Comparison of ENCODE assay signal across 1 cellular context in the genomic region with DNA sequence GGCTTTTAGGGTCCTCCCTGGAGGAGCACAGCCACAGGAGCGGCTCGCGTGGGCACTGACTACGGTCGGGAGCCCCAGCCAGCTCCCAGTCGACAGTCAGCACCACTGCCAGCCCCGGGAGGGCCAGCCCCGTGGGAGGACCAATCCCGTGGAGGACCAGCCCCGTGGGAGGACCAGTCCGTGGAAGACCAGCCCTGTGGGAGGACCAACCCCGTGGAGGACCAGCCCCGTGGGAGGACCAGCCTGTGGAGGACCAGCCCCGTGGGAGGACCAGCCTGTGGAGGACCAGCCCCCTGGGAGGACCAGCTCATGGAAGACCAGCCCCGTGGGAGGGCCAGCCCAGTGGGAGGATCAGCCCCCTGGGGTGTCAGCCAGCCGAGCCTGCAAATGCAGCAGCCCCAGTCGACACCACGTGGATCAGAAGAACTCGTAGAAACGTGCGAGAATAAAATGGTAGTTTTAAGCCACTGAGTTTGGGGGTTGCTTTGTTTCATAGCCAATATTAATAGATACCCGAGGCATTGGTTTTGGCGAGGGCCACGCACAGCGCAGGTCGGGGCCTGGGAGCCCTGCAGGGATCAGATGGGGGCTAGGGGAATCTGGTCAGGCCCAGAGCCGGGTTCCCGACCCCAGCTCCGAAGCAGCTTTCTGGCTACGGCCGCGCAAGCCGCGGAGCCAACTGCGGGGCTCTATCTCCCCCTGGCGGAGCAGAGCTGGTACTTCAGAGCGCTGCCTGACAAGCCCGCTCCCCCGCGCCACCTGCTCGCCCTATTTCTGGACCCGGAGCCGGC.
TF ChIP-seq lines count a peak whose summit lies in the region.

No MANE protein-coding gene starts in this region.

TF ChIP-seq in HepG2, 621 proteins besides CTCF, POLR2A, EP300 and RAD21 (continued from another document and continues in another):
- TF ChIP-seq, protein P1, sequence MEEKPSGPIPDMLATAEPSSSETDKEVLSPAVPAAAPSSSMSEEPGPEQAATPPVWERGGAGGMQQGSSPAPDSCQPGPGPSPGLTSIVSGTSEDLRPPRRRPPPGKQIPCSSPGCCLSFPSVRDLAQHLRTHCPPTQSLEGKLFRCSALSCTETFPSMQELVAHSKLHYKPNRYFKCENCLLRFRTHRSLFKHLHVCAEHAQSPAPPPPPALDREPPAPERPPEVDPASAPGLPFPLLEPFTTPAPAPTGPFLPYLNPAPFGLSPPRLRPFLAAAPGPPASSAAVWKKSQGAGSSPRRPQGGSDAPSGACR (CRISPR knock-in tag; IDR thresholded peaks at IDR 0.05): 0 out of 2 replicates have a peak, but pooled peaks have one; percentile 41
- TF ChIP-seq ZMYM2 (CRISPR knock-in tag; IDR thresholded peaks at IDR 0.05) (no peak), ZNF644 (CRISPR knock-in tag; IDR thresholded peaks at IDR 0.05; ENCODE audit: low read depth) (no peak), MED13 (CRISPR knock-in tag; IDR thresholded peaks at IDR 0.05) (no peak), YEATS2 (CRISPR knock-in tag; IDR thresholded peaks at IDR 0.05; ENCODE audit: borderline replicate concordance) (0 out of 2 replicates have a peak, but pooled peaks have one; percentile 21), ZBTB49 (CRISPR knock-in tag; IDR thresholded peaks at IDR 0.05; ENCODE audit: borderline replicate concordance) (no peak), ZNF12 (CRISPR knock-in tag; IDR thresholded peaks at IDR 0.05) (no peak), TOPORS (CRISPR knock-in tag; IDR thresholded peaks at IDR 0.05) (peak; percentile 28; the same call in 1 of the 2 replicates), KDM4B (CRISPR knock-in tag; IDR thresholded peaks at IDR 0.05) (0 out of 2 replicates have a peak, but pooled peaks have one; percentile 46), ZNF576 (CRISPR knock-in tag; IDR thresholded peaks at IDR 0.05) (0 out of 2 replicates have a peak, but pooled peaks have one; percentile 60), NCOR1 (IDR thresholded peaks at IDR 0.05; ENCODE audit: borderline replicate concordance, low read length) (no peak), ZNF552 (CRISPR knock-in tag; IDR thresholded peaks at IDR 0.05; ENCODE audit: borderline replicate concordance) (peak; percentile 31; the same call in 1 of the 2 replicates), ELF4 (CRISPR knock-in tag; IDR thresholded peaks at IDR 0.05; ENCODE audit: borderline replicate concordance) (no peak), ZNF724P (CRISPR knock-in tag; IDR thresholded peaks at IDR 0.05; ENCODE audit: borderline replicate concordance) (peak; percentile 61; the same call in 1 of the 2 replicates), SOX6 (IDR thresholded peaks at IDR 0.05) (no peak), SOX6 (CRISPR knock-in tag; IDR thresholded peaks at IDR 0.05) (peak; percentile 65; the same call in 1 of the 2 replicates), YY1 (IDR thresholded peaks at IDR 0.05; ENCODE audit: insufficient read depth, insufficient replicate concordance, low read depth, low read length) (peak; percentile 69), ZNF337 (CRISPR knock-in tag; IDR thresholded peaks at IDR 0.05; ENCODE audit: borderline replicate concordance, low read depth) (peak; percentile 71; the same call in 1 of the 2 replicates), ZNF484 (CRISPR knock-in tag; IDR thresholded peaks at IDR 0.05; ENCODE audit: borderline replicate concordance, low read depth) (0 out of 2 replicates have a peak, but pooled peaks have one; percentile 32), ISL2 (CRISPR knock-in tag; IDR thresholded peaks at IDR 0.05) (peak; percentile 74), SP4 (CRISPR knock-in tag; IDR thresholded peaks at IDR 0.05) (peak; percentile 72; the same call in 1 of the 2 replicates), ZNF256 (CRISPR knock-in tag; conservative IDR thresholded peaks at IDR 0.05) (no peak), ZNF598 (CRISPR knock-in tag; IDR thresholded peaks at IDR 0.05; ENCODE audit: borderline replicate concordance) (peak; percentile 30; the same call in 1 of the 2 replicates), SMC3 (IDR thresholded peaks at IDR 0.05; ENCODE audit: low read length) (peak; percentile 68), ZNF792 (CRISPR knock-in tag; IDR thresholded peaks at IDR 0.05) (0 out of 2 replicates have a peak, but pooled peaks have one; percentile 48), ZNF629 (CRISPR knock-in tag; conservative IDR thresholded peaks at IDR 0.05) (no peak; the same call in 1 of the 2 replicates), ZNF737 (CRISPR knock-in tag; IDR thresholded peaks at IDR 0.05; ENCODE audit: borderline replicate concordance) (no peak), REXO4 (CRISPR knock-in tag; IDR thresholded peaks at IDR 0.05; ENCODE audit: borderline replicate concordance) (no peak), KMT2B (CRISPR knock-in tag; IDR thresholded peaks at IDR 0.05) (peak; percentile 31; the same call in 1 of the 2 replicates), CEBPB (IDR thresholded peaks at IDR 0.05; ENCODE audit: borderline replicate concordance, low read depth, low read length) (no peak), CAMTA2 (CRISPR knock-in tag; IDR thresholded peaks at IDR 0.05; ENCODE audit: borderline replicate concordance) (peak; percentile 63; the same call in 1 of the 2 replicates), ZNF761 (CRISPR knock-in tag; conservative IDR thresholded peaks at IDR 0.05) (peak; percentile 88; the same call in 1 of the 2 replicates), THAP11 (CRISPR knock-in tag; IDR thresholded peaks at IDR 0.05) (0 out of 2 replicates have a peak, but pooled peaks have one; percentile 41), KDM3A (CRISPR knock-in tag; IDR thresholded peaks at IDR 0.05; ENCODE audit: low read depth) (peak; percentile 88; the same call in 1 of the 2 replicates), SALL2 (CRISPR knock-in tag; IDR thresholded peaks at IDR 0.05) (peak; percentile 49; the same call in 1 of the 2 replicates)
- TF ChIP-seq, protein P2, sequence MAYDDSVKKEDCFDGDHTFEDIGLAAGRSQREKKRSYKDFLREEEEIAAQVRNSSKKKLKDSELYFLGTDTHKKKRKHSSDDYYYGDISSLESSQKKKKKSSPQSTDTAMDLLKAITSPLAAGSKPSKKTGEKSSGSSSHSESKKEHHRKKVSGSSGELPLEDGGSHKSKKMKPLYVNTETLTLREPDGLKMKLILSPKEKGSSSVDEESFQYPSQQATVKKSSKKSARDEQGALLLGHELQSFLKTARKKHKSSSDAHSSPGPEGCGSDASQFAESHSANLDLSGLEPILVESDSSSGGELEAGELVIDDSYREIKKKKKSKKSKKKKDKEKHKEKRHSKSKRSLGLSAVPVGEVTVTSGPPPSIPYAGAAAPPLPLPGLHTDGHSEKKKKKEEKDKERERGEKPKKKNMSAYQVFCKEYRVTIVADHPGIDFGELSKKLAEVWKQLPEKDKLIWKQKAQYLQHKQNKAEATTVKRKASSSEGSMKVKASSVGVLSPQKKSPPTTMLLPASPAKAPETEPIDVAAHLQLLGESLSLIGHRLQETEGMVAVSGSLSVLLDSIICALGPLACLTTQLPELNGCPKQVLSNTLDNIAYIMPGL (CRISPR knock-in tag; IDR thresholded peaks at IDR 0.05; ENCODE audit: borderline replicate concordance in 1 of 2, low read depth in 1 of 2): peak; percentile 88 to 92
- TF ChIP-seq, protein P3, sequence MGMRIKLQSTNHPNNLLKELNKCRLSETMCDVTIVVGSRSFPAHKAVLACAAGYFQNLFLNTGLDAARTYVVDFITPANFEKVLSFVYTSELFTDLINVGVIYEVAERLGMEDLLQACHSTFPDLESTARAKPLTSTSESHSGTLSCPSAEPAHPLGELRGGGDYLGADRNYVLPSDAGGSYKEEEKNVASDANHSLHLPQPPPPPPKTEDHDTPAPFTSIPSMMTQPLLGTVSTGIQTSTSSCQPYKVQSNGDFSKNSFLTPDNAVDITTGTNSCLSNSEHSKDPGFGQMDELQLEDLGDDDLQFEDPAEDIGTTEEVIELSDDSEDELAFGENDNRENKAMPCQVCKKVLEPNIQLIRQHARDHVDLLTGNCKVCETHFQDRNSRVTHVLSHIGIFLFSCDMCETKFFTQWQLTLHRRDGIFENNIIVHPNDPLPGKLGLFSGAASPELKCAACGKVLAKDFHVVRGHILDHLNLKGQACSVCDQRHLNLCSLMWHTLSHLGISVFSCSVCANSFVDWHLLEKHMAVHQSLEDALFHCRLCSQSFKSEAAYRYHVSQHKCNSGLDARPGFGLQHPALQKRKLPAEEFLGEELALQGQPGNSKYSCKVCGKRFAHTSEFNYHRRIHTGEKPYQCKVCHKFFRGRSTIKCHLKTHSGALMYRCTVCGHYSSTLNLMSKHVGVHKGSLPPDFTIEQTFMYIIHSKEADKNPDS (CRISPR knock-in tag; IDR thresholded peaks at IDR 0.05): no peak
- TF ChIP-seq, protein P4, sequence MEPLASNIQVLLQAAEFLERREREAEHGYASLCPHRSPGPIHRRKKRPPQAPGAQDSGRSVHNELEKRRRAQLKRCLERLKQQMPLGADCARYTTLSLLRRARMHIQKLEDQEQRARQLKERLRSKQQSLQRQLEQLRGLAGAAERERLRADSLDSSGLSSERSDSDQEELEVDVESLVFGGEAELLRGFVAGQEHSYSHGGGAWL (CRISPR knock-in tag; IDR thresholded peaks at IDR 0.05): peak; percentile 59; the same call in 1 of the 2 replicates
- TF ChIP-seq, protein P5, sequence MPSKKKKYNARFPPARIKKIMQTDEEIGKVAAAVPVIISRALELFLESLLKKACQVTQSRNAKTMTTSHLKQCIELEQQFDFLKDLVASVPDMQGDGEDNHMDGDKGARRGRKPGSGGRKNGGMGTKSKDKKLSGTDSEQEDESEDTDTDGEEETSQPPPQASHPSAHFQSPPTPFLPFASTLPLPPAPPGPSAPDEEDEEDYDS (CRISPR knock-in tag; IDR thresholded peaks at IDR 0.05): 0 out of 2 replicates have a peak, but pooled peaks have one; percentile 18
- TF ChIP-seq, protein P6, sequence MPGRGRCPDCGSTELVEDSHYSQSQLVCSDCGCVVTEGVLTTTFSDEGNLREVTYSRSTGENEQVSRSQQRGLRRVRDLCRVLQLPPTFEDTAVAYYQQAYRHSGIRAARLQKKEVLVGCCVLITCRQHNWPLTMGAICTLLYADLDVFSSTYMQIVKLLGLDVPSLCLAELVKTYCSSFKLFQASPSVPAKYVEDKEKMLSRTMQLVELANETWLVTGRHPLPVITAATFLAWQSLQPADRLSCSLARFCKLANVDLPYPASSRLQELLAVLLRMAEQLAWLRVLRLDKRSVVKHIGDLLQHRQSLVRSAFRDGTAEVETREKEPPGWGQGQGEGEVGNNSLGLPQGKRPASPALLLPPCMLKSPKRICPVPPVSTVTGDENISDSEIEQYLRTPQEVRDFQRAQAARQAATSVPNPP (CRISPR knock-in tag; IDR thresholded peaks at IDR 0.05): peak; percentile 82; the same call in 1 of the 2 replicates
- TF ChIP-seq, protein P7, sequence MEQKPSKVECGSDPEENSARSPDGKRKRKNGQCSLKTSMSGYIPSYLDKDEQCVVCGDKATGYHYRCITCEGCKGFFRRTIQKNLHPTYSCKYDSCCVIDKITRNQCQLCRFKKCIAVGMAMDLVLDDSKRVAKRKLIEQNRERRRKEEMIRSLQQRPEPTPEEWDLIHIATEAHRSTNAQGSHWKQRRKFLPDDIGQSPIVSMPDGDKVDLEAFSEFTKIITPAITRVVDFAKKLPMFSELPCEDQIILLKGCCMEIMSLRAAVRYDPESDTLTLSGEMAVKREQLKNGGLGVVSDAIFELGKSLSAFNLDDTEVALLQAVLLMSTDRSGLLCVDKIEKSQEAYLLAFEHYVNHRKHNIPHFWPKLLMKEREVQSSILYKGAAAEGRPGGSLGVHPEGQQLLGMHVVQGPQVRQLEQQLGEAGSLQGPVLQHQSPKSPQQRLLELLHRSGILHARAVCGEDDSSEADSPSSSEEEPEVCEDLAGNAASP (CRISPR knock-in tag; IDR thresholded peaks at IDR 0.05; ENCODE audit: borderline replicate concordance): peak; percentile 62; the same call in 1 of the 2 replicates
- TF ChIP-seq, protein P8, sequence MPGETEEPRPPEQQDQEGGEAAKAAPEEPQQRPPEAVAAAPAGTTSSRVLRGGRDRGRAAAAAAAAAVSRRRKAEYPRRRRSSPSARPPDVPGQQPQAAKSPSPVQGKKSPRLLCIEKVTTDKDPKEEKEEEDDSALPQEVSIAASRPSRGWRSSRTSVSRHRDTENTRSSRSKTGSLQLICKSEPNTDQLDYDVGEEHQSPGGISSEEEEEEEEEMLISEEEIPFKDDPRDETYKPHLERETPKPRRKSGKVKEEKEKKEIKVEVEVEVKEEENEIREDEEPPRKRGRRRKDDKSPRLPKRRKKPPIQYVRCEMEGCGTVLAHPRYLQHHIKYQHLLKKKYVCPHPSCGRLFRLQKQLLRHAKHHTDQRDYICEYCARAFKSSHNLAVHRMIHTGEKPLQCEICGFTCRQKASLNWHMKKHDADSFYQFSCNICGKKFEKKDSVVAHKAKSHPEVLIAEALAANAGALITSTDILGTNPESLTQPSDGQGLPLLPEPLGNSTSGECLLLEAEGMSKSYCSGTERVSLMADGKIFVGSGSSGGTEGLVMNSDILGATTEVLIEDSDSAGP (CRISPR knock-in tag; IDR thresholded peaks at IDR 0.05; ENCODE audit: borderline replicate concordance): peak; percentile 73; the same call in 1 of the 2 replicates
- TF ChIP-seq, protein P9, sequence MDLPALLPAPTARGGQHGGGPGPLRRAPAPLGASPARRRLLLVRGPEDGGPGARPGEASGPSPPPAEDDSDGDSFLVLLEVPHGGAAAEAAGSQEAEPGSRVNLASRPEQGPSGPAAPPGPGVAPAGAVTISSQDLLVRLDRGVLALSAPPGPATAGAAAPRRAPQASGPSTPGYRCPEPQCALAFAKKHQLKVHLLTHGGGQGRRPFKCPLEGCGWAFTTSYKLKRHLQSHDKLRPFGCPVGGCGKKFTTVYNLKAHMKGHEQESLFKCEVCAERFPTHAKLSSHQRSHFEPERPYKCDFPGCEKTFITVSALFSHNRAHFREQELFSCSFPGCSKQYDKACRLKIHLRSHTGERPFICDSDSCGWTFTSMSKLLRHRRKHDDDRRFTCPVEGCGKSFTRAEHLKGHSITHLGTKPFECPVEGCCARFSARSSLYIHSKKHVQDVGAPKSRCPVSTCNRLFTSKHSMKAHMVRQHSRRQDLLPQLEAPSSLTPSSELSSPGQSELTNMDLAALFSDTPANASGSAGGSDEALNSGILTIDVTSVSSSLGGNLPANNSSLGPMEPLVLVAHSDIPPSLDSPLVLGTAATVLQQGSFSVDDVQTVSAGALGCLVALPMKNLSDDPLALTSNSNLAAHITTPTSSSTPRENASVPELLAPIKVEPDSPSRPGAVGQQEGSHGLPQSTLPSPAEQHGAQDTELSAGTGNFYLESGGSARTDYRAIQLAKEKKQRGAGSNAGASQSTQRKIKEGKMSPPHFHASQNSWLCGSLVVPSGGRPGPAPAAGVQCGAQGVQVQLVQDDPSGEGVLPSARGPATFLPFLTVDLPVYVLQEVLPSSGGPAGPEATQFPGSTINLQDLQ (CRISPR knock-in tag; IDR thresholded peaks at IDR 0.05): no peak
